8 cellular contexts compared by ENCODE assay signal in the genomic region with DNA sequence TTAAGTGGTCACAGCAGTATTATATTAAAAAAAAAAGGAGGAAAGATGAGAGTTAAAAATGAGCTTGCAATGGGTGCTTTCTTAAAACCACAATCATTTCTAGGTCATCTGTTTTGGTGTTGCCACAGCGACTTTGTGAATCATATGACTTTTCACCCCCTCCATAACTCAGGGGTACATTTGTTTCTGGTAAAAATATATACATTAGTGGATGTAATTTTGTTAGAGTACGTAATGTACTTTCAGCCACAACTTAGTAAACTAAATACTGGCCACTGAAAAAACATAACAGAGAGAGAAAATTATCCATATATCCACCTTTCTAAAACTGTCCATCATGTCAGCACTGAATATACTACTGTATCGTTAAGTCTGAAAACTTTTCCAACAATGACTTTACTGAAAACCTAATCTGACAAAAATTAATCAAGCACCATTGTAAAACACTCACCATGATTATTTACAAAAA. TPM values are rescaled to one million over a fixed set of nuclear protein-coding genes. Genes with fewer than 3 reads are reported as not detected.
A peak's percentile ranks its signal among the peaks of the same experiment; 100 is the strongest.
DNase-seq lines count a peak whose midpoint lies in the region; ATAC-seq and TF ChIP-seq lines count a peak whose summit lies in the region.

No MANE protein-coding gene starts in this region.

- peak overlapping the region; percentile 59 for H3K4me3 ChIP-seq in GM06990 (replicated peaks; ENCODE audit: low read depth, low read length)

- H3K36me3 Mint-ChIP-seq in activated naive CD8-positive, alpha-beta T cell treated with anti-CD3 and anti-CD28 coated beads, Interleukin-2, amount 50 U/mL, for 24 hours (ENCODE audit: low read depth) = peaks cover 34% of the 10 kb centered on the region
- H3K36me3 Mint-ChIP-seq in naive B cell = peaks cover 22 to 28% of the 10 kb centered on the region in 2 donors

- ATAC-seq in HG03521 (IDR thresholded peaks at IDR 0.05; ENCODE audit: unreplicated experiment) (peak; percentile 49), naive B cell (ENCODE audit: low read depth in 2 of 2) (peak; percentile 48 to 52)
- ATAC-seq in activated naive CD8-positive, alpha-beta T cell treated with anti-CD3 and anti-CD28 coated beads, Interleukin-2, amount 50 U/mL, for 24 hours = peak; percentile 30

- no peaks in the 10 kb centered on the region for H3K27me3 ChIP-seq in GM06990 (replicated peaks; ENCODE audit: control insufficient read depth, insufficient read depth, low read length)

- peak overlapping the region; percentile 47 for H3K27ac Mint-ChIP-seq in activated naive CD8-positive, alpha-beta T cell treated with anti-CD3 and anti-CD28 coated beads, Interleukin-2, amount 50 U/mL, for 24 hours
- peak overlapping the region; percentile 80 to 97 (median 94) for H3K27ac Mint-ChIP-seq in naive B cell

- peaks cover 80% of the 10 kb centered on the region for H3K4me1 Mint-ChIP-seq in activated naive CD8-positive, alpha-beta T cell treated with anti-CD3 and anti-CD28 coated beads, Interleukin-2, amount 50 U/mL, for 24 hours
- H3K4me1 Mint-ChIP-seq in naive B cell = peaks cover 26 to 49% (median 47%) of the 10 kb centered on the region in 3 donors

- no peak for TF ChIP-seq CTCF in GM06990 (IDR thresholded peaks at IDR 0.05; ENCODE audit: insufficient read depth, low read length, poor library complexity, severe bottlenecking)

- no peaks in the 10 kb centered on the region; the same call in 1 of the 2 replicates for H3K36me3 ChIP-seq in GM06990 (ENCODE audit: control insufficient read depth, insufficient read depth, low read length)

- no peaks in the 10 kb centered on the region for H3K27me3 Mint-ChIP-seq in activated naive CD8-positive, alpha-beta T cell treated with anti-CD3 and anti-CD28 coated beads, Interleukin-2, amount 50 U/mL, for 24 hours
- no peaks in the 10 kb centered on the region for H3K27me3 Mint-ChIP-seq in naive B cell

- DNase-seq in GM06990 (ENCODE audit: extremely low read depth, insufficient read length) = peak; percentile 60
- no peak for DNase-seq in activated naive CD8-positive, alpha-beta T cell treated with anti-CD3 and anti-CD28 coated beads, Interleukin-2, amount 50 U/mL, for 24 hours
- peak; percentile 38 for DNase-seq in naive B cell
- no peak for DNase-seq in amniotic stem cell (lab: John Stamatoyannopoulos, UW)
- no peak for DNase-seq in KG1 (lab: John Stamatoyannopoulos, UW)
- no peak for DNase-seq in NCI-H82 treated with DMSO at 0.1 percent for 48 hours (lab: John Stamatoyannopoulos, UW; ENCODE audit: unreplicated experiment)
- no peak for DNase-seq in DMS79 (lab: John Stamatoyannopoulos, UW)

- H3K9me3 Mint-ChIP-seq in activated naive CD8-positive, alpha-beta T cell treated with anti-CD3 and anti-CD28 coated beads, Interleukin-2, amount 50 U/mL, for 24 hours = no peaks in the 10 kb centered on the region
- H3K9me3 Mint-ChIP-seq in naive B cell = peaks cover 0 to 5% (median 0%) of the 10 kb centered on the region in 7 donors

- peak overlapping the region; percentile 53 for H3K4me3 Mint-ChIP-seq in activated naive CD8-positive, alpha-beta T cell treated with anti-CD3 and anti-CD28 coated beads, Interleukin-2, amount 50 U/mL, for 24 hours
- H3K4me3 Mint-ChIP-seq in naive B cell = peak overlapping the region in 2 of 8 donors; percentile 20 to 39

RNA-seq across cellular contexts. Expression of a gene that starts 3.4 kb away (rescaled TPM):
- 10 to 100 TPM in 3 of 6 donors, 1 to 10 TPM in 3; 5.6 to 13.2 (median 10.5) TPM for polyA plus RNA-seq in naive B cell (ENCODE audit: low read depth in 6 of 6)

Comparison
In these comparisons a context has a peak if more than half of its experiments do, and no peak if none do; other contexts are left out.
1. DNase-seq: peak in GM06990 (single experiment) and naive B cell (single experiment); none in activated naive CD8-positive, alpha-beta T cell treated with anti-CD3 and anti-CD28 coated beads, Interleukin-2, amount 50 U/mL, for 24 hours (single experiment), amniotic stem cell (single experiment), KG1 (single experiment), NCI-H82 treated with DMSO at 0.1 percent for 48 hours (single experiment) and DMS79 (single experiment).
2. Peak in every context shown above with its lines, with median percentiles within 50 percentile points of each other: ATAC-seq.